In the genomic region with DNA sequence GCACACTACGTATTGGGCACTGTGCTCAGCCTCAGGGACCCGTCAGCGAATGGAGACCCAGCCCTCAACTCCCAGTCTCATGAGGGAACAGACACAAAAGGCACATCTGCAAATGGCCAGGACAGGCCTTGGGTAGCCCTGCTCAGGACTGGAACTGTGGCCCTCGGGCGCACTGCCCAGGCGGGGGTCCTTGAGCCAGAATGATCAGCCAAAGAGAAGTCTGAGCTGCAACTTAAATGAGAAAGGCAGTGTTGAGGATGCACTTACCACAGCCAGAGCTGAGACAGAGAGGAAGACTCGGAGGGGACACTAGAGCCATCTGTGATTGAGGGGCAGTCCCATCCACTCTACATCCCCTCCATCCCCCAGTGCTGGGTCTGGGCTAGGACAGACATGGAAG, we compare ENCODE assay signal across 15 cellular contexts.
DNase-seq lines count a peak whose midpoint lies in the region; ATAC-seq and TF ChIP-seq lines count a peak whose summit lies in the region.
"Had no signal": no experiment of that assay in that cellular context is flagged by ENCODE, and none has a peak within 500 bp of the region (broad histone marks: within the 10 kb centered on the region; RNA-seq: fewer than 3 reads in every experiment).

No MANE protein-coding gene starts in this region.

- no peak overlapping the region for H3K9ac ChIP-seq in mesenchymal stem cell (ENCODE audit: low read length)

- peak overlapping the region; percentile 54 for H2AK5ac ChIP-seq in mesenchymal stem cell (ENCODE audit: low read length, severe bottlenecking)

- H3K23ac ChIP-seq in mesenchymal stem cell (ENCODE audit: low read length in 2 of 2), result no peak overlapping the region

- H3K27me3 ChIP-seq in mesenchymal stem cell (ENCODE audit: control insufficient read depth in 1 of 2, insufficient read depth in 1 of 2, low read length in 2 of 2), result peaks cover 0 to 5% of the 10 kb centered on the region in 2 experiments
- H3K27me3 ChIP-seq: BE2C had no signal

- H3K79me1 ChIP-seq in mesenchymal stem cell (replicated peaks; ENCODE audit: low read length, poor library complexity, severe bottlenecking), result no peaks in the 10 kb centered on the region

- no peaks in the 10 kb centered on the region for H3K9me3 ChIP-seq in mesenchymal stem cell (ENCODE audit: control insufficient read depth, low read length)
- H3K9me3 ChIP-seq: BE2C, Caco-2 had no signal

- 87% methylated on average over 7 of the region's 7 CpGs for WGBS in mesenchymal stem cell

- H3K9me3 Mint-ChIP-seq in chondrocyte (ENCODE audit: low read depth), result peaks cover 7% of the 10 kb centered on the region
- H3K9me3 Mint-ChIP-seq in stimulated activated effector memory CD8-positive, alpha-beta T cell treated with anti-CD3 and anti-CD28 coated beads, Interleukin-12 subunit alpha, Interleukin-12 subunit beta, amount 100 ng/mL, for 72 hours, result peaks cover 4% of the 10 kb centered on the region
- H3K9me3 Mint-ChIP-seq in activated T-cell treated with anti-CD3 and anti-CD28 coated beads, Interleukin-2, amount 50 U/mL, for 24 hours, result no peaks in the 10 kb centered on the region
- H3K9me3 Mint-ChIP-seq: CD4-positive, alpha-beta T cell; H9 had no signal

- peaks cover 80% of the 10 kb centered on the region for H3K4me1 Mint-ChIP-seq in chondrocyte (ENCODE audit: low read depth)
- H3K4me1 Mint-ChIP-seq in stimulated activated effector memory CD8-positive, alpha-beta T cell treated with anti-CD3 and anti-CD28 coated beads, Interleukin-12 subunit alpha, Interleukin-12 subunit beta, amount 100 ng/mL, for 72 hours, result peaks cover 13% of the 10 kb centered on the region
- no peaks in the 10 kb centered on the region for H3K4me1 Mint-ChIP-seq in activated T-cell treated with anti-CD3 and anti-CD28 coated beads, Interleukin-2, amount 50 U/mL, for 24 hours (ENCODE audit: low read depth)

- H2BK5ac ChIP-seq in mesenchymal stem cell (ENCODE audit: low read depth, low read length, poor library complexity, severe bottlenecking), result no peak overlapping the region

- H3K4me2 ChIP-seq in mesenchymal stem cell (ENCODE audit: low read length, poor library complexity, severe bottlenecking), result no peak overlapping the region

- no peak overlapping the region for H3K4ac ChIP-seq in mesenchymal stem cell (ENCODE audit: low read depth in 1 of 2, low read length in 2 of 2)

- TF ChIP-seq CTCF in chondrocyte (IDR thresholded peaks at IDR 0.05), result no peak

- no peaks in the 10 kb centered on the region for H3K36me3 Mint-ChIP-seq in chondrocyte (ENCODE audit: low read depth)
- peaks cover 6% of the 10 kb centered on the region for H3K36me3 Mint-ChIP-seq in stimulated activated effector memory CD8-positive, alpha-beta T cell treated with anti-CD3 and anti-CD28 coated beads, Interleukin-12 subunit alpha, Interleukin-12 subunit beta, amount 100 ng/mL, for 72 hours
- no peaks in the 10 kb centered on the region for H3K36me3 Mint-ChIP-seq in activated T-cell treated with anti-CD3 and anti-CD28 coated beads, Interleukin-2, amount 50 U/mL, for 24 hours (ENCODE audit: low read depth)

- peak overlapping the region in 1 of 2 experiments; percentile 30 for H3K14ac ChIP-seq in mesenchymal stem cell (ENCODE audit: low read length in 2 of 2)

- H3K18ac ChIP-seq in mesenchymal stem cell (ENCODE audit: low read depth in 1 of 2, low read length in 2 of 2), result peak overlapping the region in 1 of 2 experiments; percentile 77

- H2BK15ac ChIP-seq in mesenchymal stem cell (ENCODE audit: low read depth, poor library complexity, severe bottlenecking), result peak overlapping the region; percentile 68

- H3K27ac Mint-ChIP-seq in chondrocyte (ENCODE audit: unreplicated experiment), result peak overlapping the region; percentile 49
- peak overlapping the region; percentile 65 for H3K27ac Mint-ChIP-seq in stimulated activated effector memory CD8-positive, alpha-beta T cell treated with anti-CD3 and anti-CD28 coated beads, Interleukin-12 subunit alpha, Interleukin-12 subunit beta, amount 100 ng/mL, for 72 hours
- no peak overlapping the region for H3K27ac Mint-ChIP-seq in activated T-cell treated with anti-CD3 and anti-CD28 coated beads, Interleukin-2, amount 50 U/mL, for 24 hours
- H3K27ac Mint-ChIP-seq: CD4-positive, alpha-beta T cell had no signal

- no peaks in the 10 kb centered on the region for H3K36me3 ChIP-seq in mesenchymal stem cell (ENCODE audit: control insufficient read depth in 1 of 2, insufficient read depth in 2 of 2, low read depth in 1 of 2, low read length in 2 of 2)
- H3K36me3 ChIP-seq: BE2C had no signal

- no peak overlapping the region for H3K4me3 ChIP-seq in mesenchymal stem cell (ENCODE audit: insufficient read depth in 1 of 2, low read depth in 1 of 2, low read length in 2 of 2)

- no peak overlapping the region for H3K27ac ChIP-seq in mesenchymal stem cell (ENCODE audit: low read length, poor library complexity, severe bottlenecking)
- no peak overlapping the region for H3K27ac ChIP-seq in substantia nigra (ENCODE audit: low read depth, low read length, poor library complexity, severe bottlenecking)
- H3K27ac ChIP-seq: C4-2B had no signal

- H2BK120ac ChIP-seq in mesenchymal stem cell (ENCODE audit: low read depth, low read length), result no peak overlapping the region

- DNase-seq in ELF-1 (ENCODE audit: low read depth, low spot score), result peak; percentile 14
- no peak for DNase-seq in chondrocyte (ENCODE audit: low spot score)
- no peak for DNase-seq in mesenchymal stem cell
- DNase-seq in stimulated activated effector memory CD8-positive, alpha-beta T cell treated with anti-CD3 and anti-CD28 coated beads, Interleukin-12 subunit alpha, Interleukin-12 subunit beta, amount 100 ng/mL, for 72 hours (ENCODE audit: low spot score in 2 of 2), result no peak
- DNase-seq in activated T-cell treated with anti-CD3 and anti-CD28 coated beads, Interleukin-2, amount 50 U/mL, for 24 hours, result no peak
- no peak for DNase-seq in ACHN
- no peak for DNase-seq in GF-D8 (lab: John Stamatoyannopoulos, UW)
- DNase-seq in substantia nigra (lab: John Stamatoyannopoulos, UW), result no peak
- DNase-seq: BE2C; Caco-2; CD4-positive, alpha-beta T cell; GDM1; GOT3; H9 had no signal

- H3K4me1 ChIP-seq in mesenchymal stem cell (ENCODE audit: control insufficient read depth, insufficient read depth, low read depth, low read length), result peaks cover 29% of the 10 kb centered on the region
- H3K4me1 ChIP-seq: BE2C, Caco-2 had no signal

- in situ Hi-C loops in ACHN (cut with HindIII; ENCODE audit: low pct_ligation_motif_present, low pct_unique_long_range_greater_than_20kb, low sequenced_read_pairs), result no loop called here

- peak overlapping the region; percentile 50 to 88 for H2BK12ac ChIP-seq in mesenchymal stem cell (ENCODE audit: low read length in 2 of 2)

- H2AFZ ChIP-seq in mesenchymal stem cell (ENCODE audit: low read depth, low read length), result no peak overlapping the region

- no peak overlapping the region for H3K4me3 Mint-ChIP-seq in chondrocyte (ENCODE audit: unreplicated experiment)
- no peak overlapping the region for H3K4me3 Mint-ChIP-seq in stimulated activated effector memory CD8-positive, alpha-beta T cell treated with anti-CD3 and anti-CD28 coated beads, Interleukin-12 subunit alpha, Interleukin-12 subunit beta, amount 100 ng/mL, for 72 hours
- H3K4me3 Mint-ChIP-seq in activated T-cell treated with anti-CD3 and anti-CD28 coated beads, Interleukin-2, amount 50 U/mL, for 24 hours, result no peak overlapping the region
- H3K4me3 Mint-ChIP-seq: CD4-positive, alpha-beta T cell; H9 had no signal

- H4K91ac ChIP-seq in mesenchymal stem cell (ENCODE audit: low read length), result peak overlapping the region; percentile 71

- H3K27me3 Mint-ChIP-seq in chondrocyte (ENCODE audit: low read depth), result no peaks in the 10 kb centered on the region
- H3K27me3 Mint-ChIP-seq in activated T-cell treated with anti-CD3 and anti-CD28 coated beads, Interleukin-2, amount 50 U/mL, for 24 hours, result peaks cover 30% of the 10 kb centered on the region

- H4K8ac ChIP-seq in mesenchymal stem cell (ENCODE audit: low read length), result no peak overlapping the region

- no peak for ATAC-seq in stimulated activated effector memory CD8-positive, alpha-beta T cell treated with anti-CD3 and anti-CD28 coated beads, Interleukin-12 subunit alpha, Interleukin-12 subunit beta, amount 100 ng/mL, for 72 hours
